ENCODE assay signal across 2 cellular contexts in the genomic region with DNA sequence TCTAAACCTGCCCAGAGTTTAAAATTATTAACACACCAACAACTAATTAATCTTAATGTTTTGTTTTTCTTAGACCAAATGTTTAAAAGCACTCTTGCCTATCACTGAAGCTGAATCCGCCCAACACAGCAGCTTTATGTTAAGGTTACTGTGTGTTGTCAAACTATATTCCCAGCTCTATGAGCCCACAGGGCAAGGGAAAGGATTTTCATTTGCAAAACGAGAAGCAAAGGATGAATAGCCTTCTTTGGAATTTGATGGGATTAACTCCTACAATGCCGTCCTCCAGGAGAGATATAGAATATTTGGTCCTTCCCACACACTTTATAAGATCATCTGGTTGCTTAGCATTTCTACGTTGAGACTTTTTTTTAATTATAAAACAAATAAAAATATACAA.
TF ChIP-seq lines count a peak whose summit lies in the region.

No MANE protein-coding gene starts in this region.

TF ChIP-seq in GM12878, 131 proteins besides CTCF, POLR2A, EP300 and RAD21:
- no peak for TF ChIP-seq STAT3 (IDR thresholded peaks at IDR 0.05; ENCODE audit: low read depth, low read length)
- TF ChIP-seq BHLHE40 (IDR thresholded peaks at IDR 0.05; ENCODE audit: borderline replicate concordance in 1 of 2, low read depth in 2 of 2, low read length in 1 of 2): no peak
- TF ChIP-seq, protein P1, sequence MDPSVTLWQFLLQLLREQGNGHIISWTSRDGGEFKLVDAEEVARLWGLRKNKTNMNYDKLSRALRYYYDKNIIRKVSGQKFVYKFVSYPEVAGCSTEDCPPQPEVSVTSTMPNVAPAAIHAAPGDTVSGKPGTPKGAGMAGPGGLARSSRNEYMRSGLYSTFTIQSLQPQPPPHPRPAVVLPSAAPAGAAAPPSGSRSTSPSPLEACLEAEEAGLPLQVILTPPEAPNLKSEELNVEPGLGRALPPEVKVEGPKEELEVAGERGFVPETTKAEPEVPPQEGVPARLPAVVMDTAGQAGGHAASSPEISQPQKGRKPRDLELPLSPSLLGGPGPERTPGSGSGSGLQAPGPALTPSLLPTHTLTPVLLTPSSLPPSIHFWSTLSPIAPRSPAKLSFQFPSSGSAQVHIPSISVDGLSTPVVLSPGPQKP (IDR thresholded peaks at IDR 0.05; ENCODE audit: low read depth, low read length): no peak
- TF ChIP-seq BACH1 (IDR thresholded peaks at IDR 0.05; ENCODE audit: borderline replicate concordance): no peak
- TF ChIP-seq HCFC1 (IDR thresholded peaks at IDR 0.05; ENCODE audit: low read length): no peak
- no peak for TF ChIP-seq YY1 (IDR thresholded peaks at IDR 0.05; ENCODE audit: low read depth, low read length)
- TF ChIP-seq, protein P2, sequence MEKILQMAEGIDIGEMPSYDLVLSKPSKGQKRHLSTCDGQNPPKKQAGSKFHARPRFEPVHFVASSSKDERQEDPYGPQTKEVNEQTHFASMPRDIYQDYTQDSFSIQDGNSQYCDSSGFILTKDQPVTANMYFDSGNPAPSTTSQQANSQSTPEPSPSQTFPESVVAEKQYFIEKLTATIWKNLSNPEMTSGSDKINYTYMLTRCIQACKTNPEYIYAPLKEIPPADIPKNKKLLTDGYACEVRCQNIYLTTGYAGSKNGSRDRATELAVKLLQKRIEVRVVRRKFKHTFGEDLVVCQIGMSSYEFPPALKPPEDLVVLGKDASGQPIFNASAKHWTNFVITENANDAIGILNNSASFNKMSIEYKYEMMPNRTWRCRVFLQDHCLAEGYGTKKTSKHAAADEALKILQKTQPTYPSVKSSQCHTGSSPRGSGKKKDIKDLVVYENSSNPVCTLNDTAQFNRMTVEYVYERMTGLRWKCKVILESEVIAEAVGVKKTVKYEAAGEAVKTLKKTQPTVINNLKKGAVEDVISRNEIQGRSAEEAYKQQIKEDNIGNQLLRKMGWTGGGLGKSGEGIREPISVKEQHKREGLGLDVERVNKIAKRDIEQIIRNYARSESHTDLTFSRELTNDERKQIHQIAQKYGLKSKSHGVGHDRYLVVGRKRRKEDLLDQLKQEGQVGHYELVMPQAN (conservative IDR thresholded peaks at IDR 0.05): no peak
- TF ChIP-seq NRF1 (conservative IDR thresholded peaks at IDR 0.05; ENCODE audit: low read depth, low read length): no peak
- TF ChIP-seq YBX1 (IDR thresholded peaks at IDR 0.05): no peak
- TF ChIP-seq, protein P3, sequence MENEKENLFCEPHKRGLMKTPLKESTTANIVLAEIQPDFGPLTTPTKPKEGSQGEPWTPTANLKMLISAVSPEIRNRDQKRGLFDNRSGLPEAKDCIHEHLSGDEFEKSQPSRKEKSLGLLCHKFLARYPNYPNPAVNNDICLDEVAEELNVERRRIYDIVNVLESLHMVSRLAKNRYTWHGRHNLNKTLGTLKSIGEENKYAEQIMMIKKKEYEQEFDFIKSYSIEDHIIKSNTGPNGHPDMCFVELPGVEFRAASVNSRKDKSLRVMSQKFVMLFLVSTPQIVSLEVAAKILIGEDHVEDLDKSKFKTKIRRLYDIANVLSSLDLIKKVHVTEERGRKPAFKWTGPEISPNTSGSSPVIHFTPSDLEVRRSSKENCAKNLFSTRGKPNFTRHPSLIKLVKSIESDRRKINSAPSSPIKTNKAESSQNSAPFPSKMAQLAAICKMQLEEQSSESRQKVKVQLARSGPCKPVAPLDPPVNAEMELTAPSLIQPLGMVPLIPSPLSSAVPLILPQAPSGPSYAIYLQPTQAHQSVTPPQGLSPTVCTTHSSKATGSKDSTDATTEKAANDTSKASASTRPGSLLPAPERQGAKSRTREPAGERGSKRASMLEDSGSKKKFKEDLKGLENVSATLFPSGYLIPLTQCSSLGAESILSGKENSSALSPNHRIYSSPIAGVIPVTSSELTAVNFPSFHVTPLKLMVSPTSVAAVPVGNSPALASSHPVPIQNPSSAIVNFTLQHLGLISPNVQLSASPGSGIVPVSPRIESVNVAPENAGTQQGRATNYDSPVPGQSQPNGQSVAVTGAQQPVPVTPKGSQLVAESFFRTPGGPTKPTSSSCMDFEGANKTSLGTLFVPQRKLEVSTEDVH (IDR thresholded peaks at IDR 0.05; ENCODE audit: low read depth, partially characterized antibody): no peak
- TF ChIP-seq SREBF1 (IDR thresholded peaks at IDR 0.05; ENCODE audit: low read length): no peak
- TF ChIP-seq, protein P4, sequence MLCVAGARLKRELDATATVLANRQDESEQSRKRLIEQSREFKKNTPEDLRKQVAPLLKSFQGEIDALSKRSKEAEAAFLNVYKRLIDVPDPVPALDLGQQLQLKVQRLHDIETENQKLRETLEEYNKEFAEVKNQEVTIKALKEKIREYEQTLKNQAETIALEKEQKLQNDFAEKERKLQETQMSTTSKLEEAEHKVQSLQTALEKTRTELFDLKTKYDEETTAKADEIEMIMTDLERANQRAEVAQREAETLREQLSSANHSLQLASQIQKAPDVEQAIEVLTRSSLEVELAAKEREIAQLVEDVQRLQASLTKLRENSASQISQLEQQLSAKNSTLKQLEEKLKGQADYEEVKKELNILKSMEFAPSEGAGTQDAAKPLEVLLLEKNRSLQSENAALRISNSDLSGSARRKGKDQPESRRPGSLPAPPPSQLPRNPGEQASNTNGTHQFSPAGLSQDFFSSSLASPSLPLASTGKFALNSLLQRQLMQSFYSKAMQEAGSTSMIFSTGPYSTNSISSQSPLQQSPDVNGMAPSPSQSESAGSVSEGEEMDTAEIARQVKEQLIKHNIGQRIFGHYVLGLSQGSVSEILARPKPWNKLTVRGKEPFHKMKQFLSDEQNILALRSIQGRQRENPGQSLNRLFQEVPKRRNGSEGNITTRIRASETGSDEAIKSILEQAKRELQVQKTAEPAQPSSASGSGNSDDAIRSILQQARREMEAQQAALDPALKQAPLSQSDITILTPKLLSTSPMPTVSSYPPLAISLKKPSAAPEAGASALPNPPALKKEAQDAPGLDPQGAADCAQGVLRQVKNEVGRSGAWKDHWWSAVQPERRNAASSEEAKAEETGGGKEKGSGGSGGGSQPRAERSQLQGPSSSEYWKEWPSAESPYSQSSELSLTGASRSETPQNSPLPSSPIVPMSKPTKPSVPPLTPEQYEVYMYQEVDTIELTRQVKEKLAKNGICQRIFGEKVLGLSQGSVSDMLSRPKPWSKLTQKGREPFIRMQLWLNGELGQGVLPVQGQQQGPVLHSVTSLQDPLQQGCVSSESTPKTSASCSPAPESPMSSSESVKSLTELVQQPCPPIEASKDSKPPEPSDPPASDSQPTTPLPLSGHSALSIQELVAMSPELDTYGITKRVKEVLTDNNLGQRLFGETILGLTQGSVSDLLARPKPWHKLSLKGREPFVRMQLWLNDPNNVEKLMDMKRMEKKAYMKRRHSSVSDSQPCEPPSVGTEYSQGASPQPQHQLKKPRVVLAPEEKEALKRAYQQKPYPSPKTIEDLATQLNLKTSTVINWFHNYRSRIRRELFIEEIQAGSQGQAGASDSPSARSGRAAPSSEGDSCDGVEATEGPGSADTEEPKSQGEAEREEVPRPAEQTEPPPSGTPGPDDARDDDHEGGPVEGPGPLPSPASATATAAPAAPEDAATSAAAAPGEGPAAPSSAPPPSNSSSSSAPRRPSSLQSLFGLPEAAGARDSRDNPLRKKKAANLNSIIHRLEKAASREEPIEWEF (IDR thresholded peaks at IDR 0.05; ENCODE audit: insufficient replicate concordance, low read depth, low read length): no peak
- TF ChIP-seq, protein P5, sequence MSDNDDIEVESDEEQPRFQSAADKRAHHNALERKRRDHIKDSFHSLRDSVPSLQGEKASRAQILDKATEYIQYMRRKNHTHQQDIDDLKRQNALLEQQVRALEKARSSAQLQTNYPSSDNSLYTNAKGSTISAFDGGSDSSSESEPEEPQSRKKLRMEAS (IDR thresholded peaks at IDR 0.05; ENCODE audit: low read depth, low read length): no peak
- TF ChIP-seq KDM1A (IDR thresholded peaks at IDR 0.05; ENCODE audit: borderline replicate concordance): no peak

TF ChIP-seq in neural cell, 6 proteins besides CTCF, POLR2A, EP300 and RAD21:
- TF ChIP-seq, protein P6, sequence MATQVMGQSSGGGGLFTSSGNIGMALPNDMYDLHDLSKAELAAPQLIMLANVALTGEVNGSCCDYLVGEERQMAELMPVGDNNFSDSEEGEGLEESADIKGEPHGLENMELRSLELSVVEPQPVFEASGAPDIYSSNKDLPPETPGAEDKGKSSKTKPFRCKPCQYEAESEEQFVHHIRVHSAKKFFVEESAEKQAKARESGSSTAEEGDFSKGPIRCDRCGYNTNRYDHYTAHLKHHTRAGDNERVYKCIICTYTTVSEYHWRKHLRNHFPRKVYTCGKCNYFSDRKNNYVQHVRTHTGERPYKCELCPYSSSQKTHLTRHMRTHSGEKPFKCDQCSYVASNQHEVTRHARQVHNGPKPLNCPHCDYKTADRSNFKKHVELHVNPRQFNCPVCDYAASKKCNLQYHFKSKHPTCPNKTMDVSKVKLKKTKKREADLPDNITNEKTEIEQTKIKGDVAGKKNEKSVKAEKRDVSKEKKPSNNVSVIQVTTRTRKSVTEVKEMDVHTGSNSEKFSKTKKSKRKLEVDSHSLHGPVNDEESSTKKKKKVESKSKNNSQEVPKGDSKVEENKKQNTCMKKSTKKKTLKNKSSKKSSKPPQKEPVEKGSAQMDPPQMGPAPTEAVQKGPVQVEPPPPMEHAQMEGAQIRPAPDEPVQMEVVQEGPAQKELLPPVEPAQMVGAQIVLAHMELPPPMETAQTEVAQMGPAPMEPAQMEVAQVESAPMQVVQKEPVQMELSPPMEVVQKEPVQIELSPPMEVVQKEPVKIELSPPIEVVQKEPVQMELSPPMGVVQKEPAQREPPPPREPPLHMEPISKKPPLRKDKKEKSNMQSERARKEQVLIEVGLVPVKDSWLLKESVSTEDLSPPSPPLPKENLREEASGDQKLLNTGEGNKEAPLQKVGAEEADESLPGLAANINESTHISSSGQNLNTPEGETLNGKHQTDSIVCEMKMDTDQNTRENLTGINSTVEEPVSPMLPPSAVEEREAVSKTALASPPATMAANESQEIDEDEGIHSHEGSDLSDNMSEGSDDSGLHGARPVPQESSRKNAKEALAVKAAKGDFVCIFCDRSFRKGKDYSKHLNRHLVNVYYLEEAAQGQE (IDR thresholded peaks at IDR 0.05; ENCODE audit: borderline replicate concordance): no peak
- TF ChIP-seq TAF1 (IDR thresholded peaks at IDR 0.05; ENCODE audit: low read depth) (no peak), MXI1 (conservative IDR thresholded peaks at IDR 0.05; ENCODE audit: poor library complexity, severe bottlenecking) (no peak), POLR2AphosphoS5 (IDR thresholded peaks at IDR 0.05) (no peak), EZH2 (IDR thresholded peaks at IDR 0.05; ENCODE audit: borderline replicate concordance, insufficient read depth, low read length, poor library complexity, severe bottlenecking) (no peak), SMC3 (conservative IDR thresholded peaks at IDR 0.05; ENCODE audit: poor library complexity) (no peak)
